Comparison of ENCODE assay signal across 25 cellular contexts in the genomic region with DNA sequence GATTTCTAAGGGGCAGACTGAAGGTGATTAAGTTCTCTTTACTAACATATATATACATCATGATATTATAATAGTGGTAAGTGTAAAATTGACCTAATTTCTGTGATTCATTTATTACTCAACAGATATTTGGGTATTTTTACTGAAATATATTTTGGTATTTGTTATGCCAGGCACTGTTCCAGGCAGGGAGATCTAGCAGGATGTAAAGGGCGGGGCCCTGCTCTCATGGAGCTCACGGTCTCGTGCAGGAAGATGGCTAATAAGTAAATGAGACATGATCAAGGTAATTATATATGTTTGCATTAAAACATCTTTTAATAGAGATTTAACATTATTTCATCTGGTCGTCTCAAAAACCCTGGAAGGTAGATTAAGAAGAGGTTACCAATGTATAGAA. TPM values are rescaled to one million over a fixed set of nuclear protein-coding genes. Genes with fewer than 3 reads are reported as not detected.
DNase-seq lines count a peak whose midpoint lies in the region; ATAC-seq and TF ChIP-seq lines count a peak whose summit lies in the region.
"Had no signal": no experiment of that assay in that cellular context is flagged by ENCODE, and none has a peak within 500 bp of the region (broad histone marks: within the 10 kb centered on the region; RNA-seq: fewer than 3 reads in every experiment).

No MANE protein-coding gene starts in this region.

- H2AFZ ChIP-seq in osteoblast (ENCODE audit: low read length), result no peak overlapping the region

- H3K9me3 Mint-ChIP-seq in osteocyte (ENCODE audit: unreplicated experiment), result no peaks in the 10 kb centered on the region
- no peaks in the 10 kb centered on the region for H3K9me3 Mint-ChIP-seq in CD4-positive, alpha-beta T cell
- H3K9me3 Mint-ChIP-seq: activated naive CD4-positive, alpha-beta T cell treated with anti-CD3 and anti-CD28 coated beads, Interleukin-2, amount 50 U/mL, for 72 hours; activated T-helper 1 cell treated with anti-CD3 and anti-CD28 coated beads, Interleukin-12 subunit alpha, Interleukin-12 subunit beta, Interleukin-2, Interleukin-4 antibody, amounts not matched to agents 30 ng/mL and 10 ng/mL and 1 ng/mL, durations not matched to agents 14 hours and 24 hours and 36 hours; natural killer cell; stimulated activated naive B cell treated with anti-CD40 and anti-IgM and Interleukin-4, amounts not matched to agents 10 μg/mL and 1 μg/mL and 100 μg/mL, for 72 hours had no signal

- POLR2A ChIA-PET in CD4-positive, alpha-beta T cell (lab: Charles Lee), result no interaction called here

- intact Hi-C loops in CD4-positive, alpha-beta T cell (cut with DNase I, micrococcal nuclease), result no loop called here

- no peak overlapping the region for H3K27ac Mint-ChIP-seq in osteocyte (ENCODE audit: unreplicated experiment)
- H3K27ac Mint-ChIP-seq in CD4-positive, alpha-beta T cell, result no peak overlapping the region
- H3K27ac Mint-ChIP-seq: activated naive CD4-positive, alpha-beta T cell treated with anti-CD3 and anti-CD28 coated beads, Interleukin-2, amount 50 U/mL, for 72 hours; activated T-helper 1 cell treated with anti-CD3 and anti-CD28 coated beads, Interleukin-12 subunit alpha, Interleukin-12 subunit beta, Interleukin-2, Interleukin-4 antibody, amounts not matched to agents 30 ng/mL and 10 ng/mL and 1 ng/mL, durations not matched to agents 14 hours and 24 hours and 36 hours; natural killer cell; stimulated activated naive B cell treated with anti-CD40 and anti-IgM and Interleukin-4, amounts not matched to agents 10 μg/mL and 1 μg/mL and 100 μg/mL, for 72 hours had no signal

- TF ChIP-seq CTCF in fibroblast of the aortic adventitia (IDR thresholded peaks at IDR 0.05; ENCODE audit: insufficient read depth, low read length) (no peak), osteoblast (IDR thresholded peaks at IDR 0.05; ENCODE audit: extremely low read depth, low read depth, low read length) (no peak), osteocyte (IDR thresholded peaks at IDR 0.05) (no peak)
- no peak for TF ChIP-seq CTCF in CD4-positive, alpha-beta T cell (IDR thresholded peaks at IDR 0.05)

- H3K4me3 Mint-ChIP-seq in osteocyte (ENCODE audit: unreplicated experiment), result no peak overlapping the region
- H3K4me3 Mint-ChIP-seq in CD4-positive, alpha-beta T cell, result no peak overlapping the region
- H3K4me3 Mint-ChIP-seq: activated T-helper 1 cell treated with anti-CD3 and anti-CD28 coated beads, Interleukin-12 subunit alpha, Interleukin-12 subunit beta, Interleukin-2, Interleukin-4 antibody, amounts not matched to agents 30 ng/mL and 10 ng/mL and 1 ng/mL, durations not matched to agents 14 hours and 24 hours and 36 hours; natural killer cell; stimulated activated naive B cell treated with anti-CD40 and anti-IgM and Interleukin-4, amounts not matched to agents 10 μg/mL and 1 μg/mL and 100 μg/mL, for 72 hours had no signal

- no peaks in the 10 kb centered on the region for H3K27me3 ChIP-seq in MG63
- no peaks in the 10 kb centered on the region for H3K27me3 ChIP-seq in osteoblast (ENCODE audit: insufficient read depth, low read length)
- H3K27me3 ChIP-seq in CD4-positive, alpha-beta T cell (ENCODE audit: control insufficient read depth, insufficient read depth, low read length), result no peaks in the 10 kb centered on the region
- H3K27me3 ChIP-seq: ascending aorta, foreskin keratinocyte, SJSA1 had no signal

- no peak for ATAC-seq in CD4-positive, alpha-beta T cell (ENCODE audit: poor library complexity)
- ATAC-seq: activated CD4-positive, CD25-positive, alpha-beta regulatory T cell treated with anti-CD3 and anti-CD28 coated beads, Interleukin-2, amount 50 U/mL, for 24 hours; activated naive CD4-positive, alpha-beta T cell treated with anti-CD3 and anti-CD28 coated beads, Interleukin-2, amount 50 U/mL, for 72 hours; foreskin keratinocyte; natural killer cell; stimulated activated naive B cell treated with anti-CD40 and anti-IgM and Interleukin-4, amounts not matched to agents 10 μg/mL and 1 μg/mL and 100 μg/mL, for 72 hours had no signal

- H3K4me1 Mint-ChIP-seq in osteocyte (ENCODE audit: unreplicated experiment), result peaks cover 27% of the 10 kb centered on the region
- no peaks in the 10 kb centered on the region for H3K4me1 Mint-ChIP-seq in CD4-positive, alpha-beta T cell (ENCODE audit: low read depth)
- H3K4me1 Mint-ChIP-seq: natural killer cell had no signal

- CTCF ChIA-PET in CD4-positive, alpha-beta T cell (lab: Charles Lee), result interaction anchor here (0.7 to 0.9 kb wide), 2 partner anchors 28 to 109 kb away, joined by 3 read pairs; a partner anchor contains a TSS

- no peaks in the 10 kb centered on the region for H3K36me3 ChIP-seq in MG63
- no peaks in the 10 kb centered on the region for H3K36me3 ChIP-seq in osteoblast (ENCODE audit: insufficient read depth, low read length)
- H3K36me3 ChIP-seq: ascending aorta, SJSA1 had no signal

- H4K20me1 ChIP-seq in osteoblast (ENCODE audit: insufficient read depth, low read length), result no peaks in the 10 kb centered on the region

- H3K36me3 Mint-ChIP-seq in osteocyte (ENCODE audit: unreplicated experiment), result no peaks in the 10 kb centered on the region
- no peaks in the 10 kb centered on the region for H3K36me3 Mint-ChIP-seq in CD4-positive, alpha-beta T cell (ENCODE audit: low read depth)
- H3K36me3 Mint-ChIP-seq: activated naive CD4-positive, alpha-beta T cell treated with anti-CD3 and anti-CD28 coated beads, Interleukin-2, amount 50 U/mL, for 72 hours; natural killer cell; stimulated activated naive B cell treated with anti-CD40 and anti-IgM and Interleukin-4, amounts not matched to agents 10 μg/mL and 1 μg/mL and 100 μg/mL, for 72 hours had no signal

- H3K4me2 ChIP-seq in osteoblast (ENCODE audit: insufficient read depth, low read length), result no peak overlapping the region

- DNase-seq in EH (ENCODE audit: low read depth) (peak; percentile 61), MG63 (peak; percentile 61), fibroblast of the aortic adventitia (ENCODE audit: low read depth) (peak; percentile 53), osteoblast (ENCODE audit: insufficient read length, low spot score, missing footprints) (peak; percentile 85), SK-N-DZ (ENCODE audit: low spot score) (no peak), osteocyte (ENCODE audit: extremely low spot score, unreplicated experiment) (no peak)
- DNase-seq in activated effector memory CD4-positive, alpha-beta T cell treated with Interleukin-2 at 50 U/mL for 16 hours, result no peak
- DNase-seq in CD4-positive, alpha-beta T cell, result no peak
- DNase-seq: activated CD4-positive, alpha-beta T cell treated with anti-CD3 and anti-CD28 coated beads, Interleukin-2, amount 50 U/mL, for 48 hours; C1 segment of cervical spinal cord; Caco-2; central memory CD4-positive, alpha-beta T cell; foreskin keratinocyte; KG1; natural killer cell; NCI-H1436 treated with DMSO at 0.1 percent for 48 hours; NCI-H345; occipital lobe; retina; stimulated activated naive B cell treated with anti-CD40 and anti-IgM and Interleukin-4, amounts not matched to agents 10 μg/mL and 1 μg/mL and 100 μg/mL, for 72 hours had no signal

- no peaks in the 10 kb centered on the region for H3K79me2 ChIP-seq in osteoblast (ENCODE audit: insufficient read depth, low read length)

- no peaks in the 10 kb centered on the region for H3K27me3 Mint-ChIP-seq in osteocyte (ENCODE audit: unreplicated experiment)
- H3K27me3 Mint-ChIP-seq in CD4-positive, alpha-beta T cell, result no peaks in the 10 kb centered on the region

- H3K4me3 ChIP-seq in MG63 (no peak overlapping the region), fibroblast of the aortic adventitia (ENCODE audit: low read depth, low read length) (no peak overlapping the region), osteoblast (ENCODE audit: insufficient read depth, low read length) (no peak overlapping the region)
- H3K4me3 ChIP-seq: ascending aorta, SJSA1 had no signal

- H3K27ac ChIP-seq in osteoblast (ENCODE audit: low read depth, low read length), result no peak overlapping the region
- no peak overlapping the region for H3K27ac ChIP-seq in CD4-positive, alpha-beta T cell (ENCODE audit: low read depth, low read length)
- H3K27ac ChIP-seq: foreskin keratinocyte, SJSA1 had no signal

- H3K4me1 ChIP-seq in osteoblast (ENCODE audit: insufficient read depth, low read length), result no peaks in the 10 kb centered on the region
- H3K4me1 ChIP-seq: ascending aorta, foreskin keratinocyte, SJSA1 had no signal

- H3K9me3 ChIP-seq in MG63, result no peaks in the 10 kb centered on the region
- no peaks in the 10 kb centered on the region for H3K9me3 ChIP-seq in osteoblast (ENCODE audit: low read depth, low read length)
- H3K9me3 ChIP-seq in CD4-positive, alpha-beta T cell (ENCODE audit: control insufficient read depth, low read length), result no peaks in the 10 kb centered on the region
- H3K9me3 ChIP-seq: ascending aorta, SJSA1 had no signal

RNA-seq across cellular contexts. Expression of a gene that starts 27.7 kb away (rescaled TPM):
- not detected in 2 replicates for total RNA-seq in MG63 (2014; rRNA removed; shearing (Covaris generic); ENCODE audit: low replicate concordance)
- total RNA-seq in fibroblast of the aortic adventitia (ENCODE audit: low replicate concordance) (6.0 and 7.4 TPM in 2 replicates), osteoblast (7.1 and 8.0 TPM in 2 replicates), osteocyte (0.37 and 0.70 TPM in 2 replicates)
- 0.12 and 0.25 TPM in 2 replicates for polyA plus RNA-seq in SK-N-DZ (2014; cell fraction: cytosol; rRNA removed)
- 0.16 TPM in 1 of 2 replicates, not detected in the other for polyA plus RNA-seq in SK-N-DZ (2014; cell fraction: nucleus; rRNA removed)
- total RNA-seq in CD4-positive, alpha-beta T cell, result 1 to 10 TPM; 2.7 to 2.8 TPM
- total RNA-seq: Caco-2 had no signal

Comparison
In these comparisons a context has a peak if more than half of its experiments do, and no peak if none do; other contexts are left out.
1. DNase-seq: peak in EH (single experiment), MG63 (single experiment), fibroblast of the aortic adventitia (single experiment) and osteoblast (single experiment); none in SK-N-DZ (single experiment), osteocyte (single experiment), activated effector memory CD4-positive, alpha-beta T cell treated with Interleukin-2 at 50 U/mL for 16 hours (single experiment) and CD4-positive, alpha-beta T cell (0 of 10).